In genomic region chr13:22137361-22138050, GRCh38 we compare ENCODE assay signal across 22 cellular contexts.
A peak's percentile ranks its signal among the peaks of the same experiment; 100 is the strongest.
DNase-seq lines count a peak whose midpoint lies in the region; FAIRE-seq and TF ChIP-seq lines count a peak whose summit lies in the region.
"Had no signal": no experiment of that assay in that cellular context is flagged by ENCODE, and none has a peak within 500 bp of the region (broad histone marks: within the 10 kb centered on the region; RNA-seq: fewer than 3 reads in every experiment).

No MANE protein-coding gene starts in this region.

- H3K9me3 ChIP-seq in tibial nerve: no peaks in the 10 kb centered on the region
- H3K9me3 ChIP-seq in effector memory CD4-positive, alpha-beta T cell (ENCODE audit: control insufficient read depth, low read length): no peaks in the 10 kb centered on the region
- H3K9me3 ChIP-seq: A549, BLaER1 had no signal

- peaks cover 0 to 2% (median 0%) of the 10 kb centered on the region in 3 donors for H3K9me3 Mint-ChIP-seq in IgD-negative memory B cell
- H3K9me3 Mint-ChIP-seq: CD8-positive, alpha-beta memory T cell; GM23338 had no signal

- TF ChIP-seq EP300 in tibial nerve (IDR thresholded peaks at IDR 0.05): no peak

- H3K27me3 ChIP-seq in tibial nerve: no peaks in the 10 kb centered on the region
- no peaks in the 10 kb centered on the region for H3K27me3 ChIP-seq in effector memory CD4-positive, alpha-beta T cell (replicated peaks; ENCODE audit: control insufficient read depth, insufficient read depth, low read length, poor library complexity, severe bottlenecking)
- H3K27me3 ChIP-seq: BLaER1 had no signal

- TF ChIP-seq CTCF in tibial nerve (IDR thresholded peaks at IDR 0.05): no peak

- H3K4me3 ChIP-seq in tibial nerve: no peak overlapping the region
- H3K4me3 ChIP-seq in effector memory CD4-positive, alpha-beta T cell (ENCODE audit: insufficient read depth, low read depth, low read length, poor library complexity, severe bottlenecking): no peak overlapping the region
- H3K4me3 ChIP-seq: A549, BLaER1, GM23338, K562 had no signal

- no peaks in the 10 kb centered on the region for H3K4me1 ChIP-seq in tibial nerve
- no peaks in the 10 kb centered on the region for H3K4me1 ChIP-seq in effector memory CD4-positive, alpha-beta T cell (ENCODE audit: control insufficient read depth, insufficient read depth, low read length, poor library complexity, severe bottlenecking)
- H3K4me1 ChIP-seq: A549 had no signal

- peaks cover 3% of the 10 kb centered on the region for H3K27me3 Mint-ChIP-seq in IgD-negative memory B cell

- no peak for TF ChIP-seq POLR2A in tibial nerve (IDR thresholded peaks at IDR 0.05)

- H3K27ac ChIP-seq in tibial nerve: no peak overlapping the region
- no peak overlapping the region for H3K27ac ChIP-seq in effector memory CD4-positive, alpha-beta T cell (ENCODE audit: insufficient read depth, low read length, poor library complexity, severe bottlenecking)
- H3K27ac ChIP-seq: 22Rv1, A549, BLaER1, HL-60 had no signal

- H3K36me3 ChIP-seq in tibial nerve: no peaks in the 10 kb centered on the region
- H3K36me3 ChIP-seq in effector memory CD4-positive, alpha-beta T cell (ENCODE audit: control insufficient read depth, insufficient read depth, low read length): no peaks in the 10 kb centered on the region
- H3K36me3 ChIP-seq: BLaER1 had no signal

- H3K36me3 Mint-ChIP-seq in IgD-negative memory B cell: no peaks in the 10 kb centered on the region
- H3K36me3 Mint-ChIP-seq: CD8-positive, alpha-beta memory T cell had no signal

- H3K4me1 Mint-ChIP-seq in IgD-negative memory B cell: peaks cover 7 to 17% (median 7%) of the 10 kb centered on the region in 3 donors

- DNase-seq in DMS 273 (lab: John Stamatoyannopoulos, UW; ENCODE audit: unreplicated experiment): peak; percentile 4
- DNase-seq in DMS 273 treated with DMSO at 0.1 percent for 48 hours (lab: John Stamatoyannopoulos, UW): no peak
- no peak for DNase-seq in tibial nerve (ENCODE audit: low spot score in 2 of 2)
- DNase-seq in NCI-H526 treated with DMSO at 0.1 percent for 48 hours (lab: John Stamatoyannopoulos, UW): no peak
- no peak for DNase-seq in effector memory CD4-positive, alpha-beta T cell
- DNase-seq: AML-193; CD8-positive, alpha-beta memory T cell; COR-L47; DMS153; DMS79; GDM1; HCEC 1CT had no signal

- no peak overlapping the region for H3K4me3 Mint-ChIP-seq in IgD-negative memory B cell
- H3K4me3 Mint-ChIP-seq: GM23338 had no signal

- FAIRE-seq in endometrium (lab: Jason Lieb, UNC): peak; percentile 21
- FAIRE-seq: A549, GM19239, H54, K562 had no signal

- H3K27ac Mint-ChIP-seq in IgD-negative memory B cell: peak overlapping the region in 2 of 3 donors; percentile 45 to 59
- H3K27ac Mint-ChIP-seq: GM23338 had no signal

- 86% methylated on average over 4 of the region's 4 CpGs for WGBS in tibial nerve, 2 donors
